ENCODE assay signal across 8 cellular contexts in the genomic region with DNA sequence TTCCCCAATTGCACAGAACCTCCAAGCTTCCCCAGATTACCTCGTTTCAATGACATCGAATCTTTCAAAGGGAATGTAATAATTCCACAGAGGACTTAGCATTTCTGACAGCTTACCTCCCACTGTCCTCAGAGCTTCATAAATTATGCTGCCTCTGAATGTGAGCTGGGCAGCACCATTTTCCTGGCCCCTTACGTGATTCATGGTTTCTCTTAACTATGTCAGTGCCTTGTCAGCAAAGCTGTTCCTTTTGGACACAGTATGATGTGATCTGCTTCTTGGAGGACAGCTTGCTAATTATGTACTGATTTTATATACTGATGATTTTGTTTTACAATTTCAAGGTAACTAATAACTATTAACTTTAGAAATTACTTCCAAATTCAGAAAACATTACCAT. TPM values are rescaled to one million over a fixed set of nuclear protein-coding genes. Genes with fewer than 3 reads are reported as not detected.
DNase-seq lines count a peak whose midpoint lies in the region; ATAC-seq, FAIRE-seq and TF ChIP-seq lines count a peak whose summit lies in the region.

No MANE protein-coding gene starts in this region.

- no peak overlapping the region for H2BK15ac ChIP-seq in mesenchymal stem cell (ENCODE audit: low read depth, poor library complexity, severe bottlenecking)

- no peak overlapping the region for H3K23ac ChIP-seq in mesenchymal stem cell (ENCODE audit: low read length in 2 of 2)

- H2AK5ac ChIP-seq in mesenchymal stem cell (ENCODE audit: low read length, severe bottlenecking) = no peak overlapping the region

- no peak overlapping the region for H4K91ac ChIP-seq in mesenchymal stem cell (ENCODE audit: low read length)

- H4K20me1 ChIP-seq in KMS-11 (ENCODE audit: insufficient read depth) = no peaks in the 10 kb centered on the region

- TF ChIP-seq CTCF in KMS-11 (conservative IDR thresholded peaks at IDR 0.05; ENCODE audit: low read depth, low read length) (no peak), bronchial epithelial cell (IDR thresholded peaks at IDR 0.05; ENCODE audit: insufficient read depth, low read length, severe bottlenecking) (no peak)

- H4K8ac ChIP-seq in mesenchymal stem cell (ENCODE audit: low read length) = no peak overlapping the region

- H3K9ac ChIP-seq in KMS-11 (peak overlapping the region; percentile 57; the same call in 1 of the 2 replicates), mesenchymal stem cell (ENCODE audit: low read length) (peak overlapping the region; percentile 81)

- ATAC-seq in HG03139 (IDR thresholded peaks at IDR 0.05; ENCODE audit: unreplicated experiment) (no peak), HG02870 (IDR thresholded peaks at IDR 0.05; ENCODE audit: unreplicated experiment) (no peak)

- H3K4me2 ChIP-seq in KMS-11 (peak overlapping the region; percentile 84), mesenchymal stem cell (ENCODE audit: low read length, poor library complexity, severe bottlenecking) (no peak overlapping the region)

- H2BK12ac ChIP-seq in mesenchymal stem cell (ENCODE audit: low read length in 2 of 2) = no peak overlapping the region

- WGBS in mesenchymal stem cell = 14% methylated on average over 3 of the region's 3 CpGs

- peak overlapping the region; percentile 63 for H3K27ac ChIP-seq in KMS-11
- no peak overlapping the region for H3K27ac ChIP-seq in mesenchymal stem cell (ENCODE audit: low read length, poor library complexity, severe bottlenecking)

- no peaks in the 10 kb centered on the region for H3K79me2 ChIP-seq in KMS-11 (ENCODE audit: insufficient read depth, low read depth)

- H3K27me3 ChIP-seq in KMS-11 (ENCODE audit: insufficient read depth, low read depth) = no peaks in the 10 kb centered on the region
- no peaks in the 10 kb centered on the region for H3K27me3 ChIP-seq in bronchial epithelial cell (ENCODE audit: control insufficient read depth, insufficient read depth, low read length)
- no peaks in the 10 kb centered on the region for H3K27me3 ChIP-seq in mesenchymal stem cell (ENCODE audit: control insufficient read depth in 1 of 2, insufficient read depth in 1 of 2, low read length in 2 of 2)

- H3K4ac ChIP-seq in mesenchymal stem cell (ENCODE audit: low read depth in 1 of 2, low read length in 2 of 2) = no peak overlapping the region

- no peak overlapping the region for H3K14ac ChIP-seq in mesenchymal stem cell (ENCODE audit: low read length in 2 of 2)

- no peak for FAIRE-seq in bronchial epithelial cell (lab: Jason Lieb, UNC)

- peak; percentile 21 for DNase-seq in AG08395 (ENCODE audit: low spot score)
- DNase-seq in bronchial epithelial cell (ENCODE audit: low read depth) = peak; percentile 57
- DNase-seq in mesenchymal stem cell = peak; percentile 54
- no peak for DNase-seq in posterior vena cava (ENCODE audit: low spot score)
- DNase-seq in cortex of kidney (lab: John Stamatoyannopoulos, UW) = no peak

- no peaks in the 10 kb centered on the region for H3K9me3 ChIP-seq in mesenchymal stem cell (ENCODE audit: control insufficient read depth, low read length)

- peak overlapping the region; percentile 77 for H2AFZ ChIP-seq in KMS-11 (ENCODE audit: low read depth)
- no peak overlapping the region for H2AFZ ChIP-seq in mesenchymal stem cell (ENCODE audit: low read depth, low read length)

- H3K36me3 ChIP-seq in KMS-11 (ENCODE audit: insufficient read depth) (no peaks in the 10 kb centered on the region), bronchial epithelial cell (ENCODE audit: control insufficient read depth, insufficient read depth, low read length) (no peaks in the 10 kb centered on the region), mesenchymal stem cell (ENCODE audit: control insufficient read depth in 1 of 2, insufficient read depth in 2 of 2, low read depth in 1 of 2, low read length in 2 of 2) (no peaks in the 10 kb centered on the region)

- no peak overlapping the region for H2BK120ac ChIP-seq in mesenchymal stem cell (ENCODE audit: low read depth, low read length)

- no peaks in the 10 kb centered on the region for H3K79me1 ChIP-seq in mesenchymal stem cell (replicated peaks; ENCODE audit: low read length, poor library complexity, severe bottlenecking)

- intact Hi-C loops in posterior vena cava (cut with DNase I) = no loop called here

- H2BK5ac ChIP-seq in mesenchymal stem cell (ENCODE audit: low read depth, low read length, poor library complexity, severe bottlenecking) = no peak overlapping the region

- H3K18ac ChIP-seq in mesenchymal stem cell (ENCODE audit: low read depth in 1 of 2, low read length in 2 of 2) = no peak overlapping the region

- H3K4me1 ChIP-seq in KMS-11 (ENCODE audit: low read depth, poor library complexity, severe bottlenecking) = peaks cover 33% of the 10 kb centered on the region
- H3K4me1 ChIP-seq in mesenchymal stem cell (ENCODE audit: control insufficient read depth, insufficient read depth, low read depth, low read length) = no peaks in the 10 kb centered on the region

- H3K4me3 ChIP-seq in KMS-11 (IDR thresholded peaks at IDR 0.05; ENCODE audit: insufficient read depth, low read depth, low read length) (no peak overlapping the region), bronchial epithelial cell (ENCODE audit: low read depth, low read length) (no peak overlapping the region), mesenchymal stem cell (ENCODE audit: insufficient read depth in 1 of 2, low read depth in 1 of 2, low read length in 2 of 2) (peak overlapping the region in 1 of 2 experiments; percentile 58)

RNA-seq across cellular contexts. Expression of a gene that starts 27.7 kb away (rescaled TPM):
- 7.9 and 13.4 TPM in 2 replicates for total RNA-seq in bronchial epithelial cell
- 18.3 TPM for polyA plus RNA-seq in mesenchymal stem cell (2013, experiment 1 of 2)
- 17.5 TPM for polyA plus RNA-seq in mesenchymal stem cell (2013, experiment 2 of 2)
- total RNA-seq in posterior vena cava = 10 to 100 TPM; 68.7 to 88.6 TPM

Comparison
In these comparisons a context has a peak if more than half of its experiments do, and no peak if none do; other contexts are left out.
1. DNase-seq: peak in AG08395 (single experiment), bronchial epithelial cell (single experiment) and mesenchymal stem cell (single experiment); none in posterior vena cava (single experiment) and cortex of kidney (single experiment).